14 cellular contexts compared by ENCODE assay signal in genomic region chr21:46250146-46250725, GRCh38. TPM values are rescaled to one million over a fixed set of nuclear protein-coding genes. Genes with fewer than 3 reads are reported as not detected.
DNase-seq lines count a peak whose midpoint lies in the region; ATAC-seq and TF ChIP-seq lines count a peak whose summit lies in the region.
"Had no signal": no experiment of that assay in that cellular context is flagged by ENCODE, and none has a peak within 500 bp of the region (broad histone marks: within the 10 kb centered on the region; RNA-seq: fewer than 3 reads in every experiment).

No MANE protein-coding gene starts in this region.

- CTCF ChIA-PET in activated CD4-positive, alpha-beta T cell treated with anti-CD3 and anti-CD28 coated beads, Interleukin-2, amount 10 ng/mL, durations not matched to agents 7 days and 5 days (lab: Charles Lee): interaction anchor here (0.9 to 1.9 kb wide), 3 partner anchors 13 to 21 kb away, joined by 3 to 4 read pairs (median 3); partner anchors contain the start of gene LSS
- CTCF ChIA-PET in activated CD8-positive, alpha-beta T cell treated with anti-CD3 and anti-CD28 coated beads for 36 hours (lab: Charles Lee): interaction anchor here (1.3 to 1.5 kb wide), 2 partner anchors 20 to 25 kb away, joined by 4 to 5 read pairs; no protein-coding TSS in a partner anchor

- H3K4me3 Mint-ChIP-seq in activated CD4-positive, alpha-beta T cell treated with anti-CD3 and anti-CD28 coated beads, Interleukin-2, amount 10 ng/mL, durations not matched to agents 7 days and 5 days: no peak overlapping the region
- no peak overlapping the region for H3K4me3 Mint-ChIP-seq in HFFc6
- no peak overlapping the region for H3K4me3 Mint-ChIP-seq in activated CD8-positive, alpha-beta T cell treated with anti-CD3 and anti-CD28 coated beads for 36 hours
- no peak overlapping the region for H3K4me3 Mint-ChIP-seq in naive B cell

- peak overlapping the region; percentile 80 for H3K27ac Mint-ChIP-seq in activated CD4-positive, alpha-beta T cell treated with anti-CD3 and anti-CD28 coated beads, Interleukin-2, amount 10 ng/mL, durations not matched to agents 7 days and 5 days
- H3K27ac Mint-ChIP-seq in HFFc6 (peak overlapping the region; percentile 6; the same call in 1 of the 2 replicates), naive B cell (peak overlapping the region in 4 of 6 donors; percentile 9 to 67 (median 26))
- H3K27ac Mint-ChIP-seq in activated CD8-positive, alpha-beta T cell treated with anti-CD3 and anti-CD28 coated beads for 36 hours: peak overlapping the region; percentile 79

- intact Hi-C loops in activated CD8-positive, alpha-beta T cell treated with anti-CD3 and anti-CD28 coated beads for 36 hours (cut with micrococcal nuclease): no loop called here

- H3K27me3 Mint-ChIP-seq in activated CD4-positive, alpha-beta T cell treated with anti-CD3 and anti-CD28 coated beads, Interleukin-2, amount 10 ng/mL, durations not matched to agents 7 days and 5 days: no peaks in the 10 kb centered on the region
- H3K27me3 Mint-ChIP-seq in HFFc6 (ENCODE audit: insufficient read depth) (no peaks in the 10 kb centered on the region; the same call in 1 of the 2 replicates), naive B cell (no peaks in the 10 kb centered on the region)
- no peaks in the 10 kb centered on the region for H3K27me3 Mint-ChIP-seq in activated CD8-positive, alpha-beta T cell treated with anti-CD3 and anti-CD28 coated beads for 36 hours

- no peak for DNase-seq in activated CD4-positive, alpha-beta T cell treated with anti-CD3 and anti-CD28 coated beads, Interleukin-2, amount 10 ng/mL, durations not matched to agents 7 days and 5 days
- no peak for DNase-seq in activated CD4-positive, alpha-beta T cell treated with anti-CD3 and anti-CD28 coated beads for 48 hours
- no peak for DNase-seq in HFFc6
- DNase-seq in activated CD8-positive, alpha-beta T cell treated with anti-CD3 and anti-CD28 coated beads for 36 hours: no peak
- no peak for DNase-seq in naive B cell
- no peak for DNase-seq in stimulated activated CD4-positive, alpha-beta T cell treated with anti-CD3 and anti-CD28 coated beads, Interleukin-1b, Interleukin-23, amount 100 ng/mL, for 48 hours
- DNase-seq in GM20000 (ENCODE audit: low spot score): no peak
- DNase-seq: ACHN; central memory CD4-positive, alpha-beta T cell; H7; NCI-H1417 treated with DMSO at 0.1 percent for 48 hours; NCI-H446 treated with DMSO at 0.1 percent for 48 hours; uterus had no signal

- POLR2A ChIA-PET in activated CD4-positive, alpha-beta T cell treated with anti-CD3 and anti-CD28 coated beads, Interleukin-2, amount 10 ng/mL, durations not matched to agents 7 days and 5 days (lab: Charles Lee): no interaction called here
- POLR2A ChIA-PET in activated CD8-positive, alpha-beta T cell treated with anti-CD3 and anti-CD28 coated beads for 36 hours (lab: Charles Lee): no interaction called here

- peaks cover 39% of the 10 kb centered on the region for H3K4me1 Mint-ChIP-seq in activated CD4-positive, alpha-beta T cell treated with anti-CD3 and anti-CD28 coated beads, Interleukin-2, amount 10 ng/mL, durations not matched to agents 7 days and 5 days
- peaks cover 6% of the 10 kb centered on the region; the same call in 1 of the 2 replicates for H3K4me1 Mint-ChIP-seq in HFFc6 (ENCODE audit: low read depth)
- peaks cover 34% of the 10 kb centered on the region for H3K4me1 Mint-ChIP-seq in activated CD8-positive, alpha-beta T cell treated with anti-CD3 and anti-CD28 coated beads for 36 hours (ENCODE audit: low read depth)
- peaks cover 35 to 38% (median 35%) of the 10 kb centered on the region in 3 donors for H3K4me1 Mint-ChIP-seq in naive B cell

- H3K36me3 Mint-ChIP-seq in activated CD4-positive, alpha-beta T cell treated with anti-CD3 and anti-CD28 coated beads, Interleukin-2, amount 10 ng/mL, durations not matched to agents 7 days and 5 days (ENCODE audit: low read depth): peaks cover 72% of the 10 kb centered on the region
- H3K36me3 Mint-ChIP-seq in HFFc6 (ENCODE audit: low read depth): peaks cover 55% of the 10 kb centered on the region
- H3K36me3 Mint-ChIP-seq in activated CD8-positive, alpha-beta T cell treated with anti-CD3 and anti-CD28 coated beads for 36 hours (ENCODE audit: low read depth): peaks cover 60% of the 10 kb centered on the region
- H3K36me3 Mint-ChIP-seq in naive B cell: peaks cover 31 to 54% of the 10 kb centered on the region in 2 donors

- H3K9me3 Mint-ChIP-seq in activated CD4-positive, alpha-beta T cell treated with anti-CD3 and anti-CD28 coated beads, Interleukin-2, amount 10 ng/mL, durations not matched to agents 7 days and 5 days: peaks cover 7% of the 10 kb centered on the region
- H3K9me3 Mint-ChIP-seq in HFFc6 (no peaks in the 10 kb centered on the region), naive B cell (peaks cover 0 to 7% (median 0%) of the 10 kb centered on the region in 7 donors)
- H3K9me3 Mint-ChIP-seq in activated CD8-positive, alpha-beta T cell treated with anti-CD3 and anti-CD28 coated beads for 36 hours: no peaks in the 10 kb centered on the region

- TF ChIP-seq CTCF in HFFc6 (IDR thresholded peaks at IDR 0.05): no peak
- no peak for TF ChIP-seq CTCF in activated CD8-positive, alpha-beta T cell treated with anti-CD3 and anti-CD28 coated beads for 36 hours (IDR thresholded peaks at IDR 0.05)
- TF ChIP-seq CTCF in GM20000 (IDR thresholded peaks at IDR 0.05; ENCODE audit: extremely low read depth, missing control alignments): no peak

- no peak for ATAC-seq in activated CD8-positive, alpha-beta T cell treated with anti-CD3 and anti-CD28 coated beads for 36 hours
- ATAC-seq in naive B cell (ENCODE audit: low read depth in 2 of 2) (no peak), HG03039 (IDR thresholded peaks at IDR 0.05; ENCODE audit: unreplicated experiment) (no peak)

RNA-seq across cellular contexts. Expression of gene LSS, which starts 21.7 kb away (rescaled TPM):
- total RNA-seq in activated CD4-positive, alpha-beta T cell treated with anti-CD3 and anti-CD28 coated beads, Interleukin-2, amount 10 ng/mL, durations not matched to agents 7 days and 5 days: 10 to 100 TPM; 47.8 to 53.3 TPM
- 10 to 100 TPM; 47.9 to 61.3 (median 50.6) TPM for total RNA-seq in HFFc6 (2021; fragmentation: NEBNext Ultra II Directional; extraction: Animal tissue kit (Norgen Biotek cat#: 25700))
- total RNA-seq in activated CD8-positive, alpha-beta T cell treated with anti-CD3 and anti-CD28 coated beads for 36 hours: 10 to 100 TPM; 20.3 to 20.4 TPM
- polyA plus RNA-seq in naive B cell (ENCODE audit: low read depth in 6 of 6): 10 to 100 TPM in 2 of 6 donors, 1 to 10 TPM in 4; 6.4 to 10.5 (median 8.9) TPM

RNA-seq across cellular contexts. Expression of gene MCM3AP, which starts 35.2 kb away (rescaled TPM):
- total RNA-seq in activated CD4-positive, alpha-beta T cell treated with anti-CD3 and anti-CD28 coated beads, Interleukin-2, amount 10 ng/mL, durations not matched to agents 7 days and 5 days: 100 to 1,000 TPM in 1 of 2 experiments, 10 to 100 TPM in 1; 94.5 to 118 TPM
- 10 to 100 TPM; 85.7 to 91.8 (median 86.9) TPM for total RNA-seq in HFFc6 (2021; fragmentation: NEBNext Ultra II Directional; extraction: Animal tissue kit (Norgen Biotek cat#: 25700))
- 100 to 1,000 TPM; 108 to 112 TPM for total RNA-seq in activated CD8-positive, alpha-beta T cell treated with anti-CD3 and anti-CD28 coated beads for 36 hours
- 10 to 100 TPM; 16.3 to 57.9 (median 38.9) TPM for polyA plus RNA-seq in naive B cell (ENCODE audit: low read depth in 6 of 6)

RNA-seq across cellular contexts. Expression of gene YBEY, which starts 35.9 kb away (rescaled TPM):
- 10 to 100 TPM; 11.5 to 12.5 TPM for total RNA-seq in activated CD4-positive, alpha-beta T cell treated with anti-CD3 and anti-CD28 coated beads, Interleukin-2, amount 10 ng/mL, durations not matched to agents 7 days and 5 days
- 10 to 100 TPM; 12.5 to 16.0 (median 15.5) TPM for total RNA-seq in HFFc6 (2021; fragmentation: NEBNext Ultra II Directional; extraction: Animal tissue kit (Norgen Biotek cat#: 25700))
- total RNA-seq in activated CD8-positive, alpha-beta T cell treated with anti-CD3 and anti-CD28 coated beads for 36 hours: 10 to 100 TPM; 14.9 to 16.2 TPM
- polyA plus RNA-seq in naive B cell (ENCODE audit: low read depth in 6 of 6): 10 to 100 TPM; 14.1 to 25.5 (median 20.5) TPM

Comparison
In these comparisons a context has a peak if more than half of its experiments do, and no peak if none do; other contexts are left out.
1. H3K27ac Mint-ChIP-seq: peak in every context shown above with its lines; median percentile 80 in activated CD4-positive, alpha-beta T cell treated with anti-CD3 and anti-CD28 coated beads, Interleukin-2, amount 10 ng/mL, durations not matched to agents 7 days and 5 days; 79 in activated CD8-positive, alpha-beta T cell treated with anti-CD3 and anti-CD28 coated beads for 36 hours; 26 in naive B cell; 6 in HFFc6.